10 cellular contexts compared by ENCODE assay signal in the genomic region with DNA sequence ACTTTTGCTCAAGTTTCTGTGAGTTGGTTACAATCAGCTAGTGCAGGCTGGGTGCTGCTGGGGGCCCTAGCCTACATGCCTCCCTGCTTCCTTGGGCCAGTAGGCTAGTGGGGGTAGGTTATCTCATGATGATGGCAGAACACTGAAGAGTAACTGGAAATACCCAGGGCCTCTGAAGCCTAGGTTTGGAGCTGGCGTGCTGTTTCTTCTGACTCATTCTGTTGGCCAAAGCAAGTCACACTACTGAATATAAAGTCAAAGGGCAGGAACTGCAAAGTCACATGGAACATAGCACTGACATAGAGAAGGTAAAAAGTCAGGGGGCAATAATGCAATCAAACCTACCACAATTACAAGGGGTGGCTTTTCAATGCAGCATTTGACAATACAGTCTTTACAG. TPM values are rescaled to one million over a fixed set of nuclear protein-coding genes. Genes with fewer than 3 reads are reported as not detected.
DNase-seq lines count a peak whose midpoint lies in the region; ATAC-seq and TF ChIP-seq lines count a peak whose summit lies in the region.
"Had no signal": no experiment of that assay in that cellular context is flagged by ENCODE, and none has a peak within 500 bp of the region (broad histone marks: within the 10 kb centered on the region; RNA-seq: fewer than 3 reads in every experiment).

No MANE protein-coding gene starts in this region.

- no peak overlapping the region for H2AFZ ChIP-seq in IMR-90 (replicated peaks; ENCODE audit: low read length, poor library complexity)

- H2BK15ac ChIP-seq in IMR-90 (ENCODE audit: low read depth, low read length) = no peak overlapping the region

- H3K27ac ChIP-seq in IMR-90 (ENCODE audit: insufficient read depth, low read length) (no peak overlapping the region), right atrium auricular region (no peak overlapping the region), RWPE1 (no peak overlapping the region)
- peak overlapping the region; percentile 2 for H3K27ac ChIP-seq in effector memory CD4-positive, alpha-beta T cell (ENCODE audit: insufficient read depth, low read length, poor library complexity, severe bottlenecking)

- WGBS in IMR-90 (ENCODE audit: extremely low coverage in 2 of 2, insufficient read length in 1 of 2), 2 experiments = no CpG with 5 or more reads among the region's 1 CpG

- BruUV-seq in IMR-90 (replicated peaks; lab: Mats Ljungman, UMichigan) = no TSS peak

- H3K79me1 ChIP-seq in IMR-90 (ENCODE audit: low read depth in 1 of 2, low read length in 2 of 2) = no peaks in the 10 kb centered on the region

- POLR2A ChIA-PET in IMR-90 (lab: Charles Lee; ENCODE audit: unreplicated experiment) (no interaction called here), RWPE1 (lab: Yijun Ruan, JAX; ENCODE audit: low non-redundant PET) (no interaction called here)

- H2AK5ac ChIP-seq in IMR-90 (ENCODE audit: low read depth, low read length) = no peak overlapping the region

- no peaks in the 10 kb centered on the region for H3K36me3 ChIP-seq in IMR-90 (ENCODE audit: control insufficient read depth, insufficient read depth, low read length)
- H3K36me3 ChIP-seq in effector memory CD4-positive, alpha-beta T cell (ENCODE audit: control insufficient read depth, insufficient read depth, low read length) = peaks cover 34% of the 10 kb centered on the region
- no peaks in the 10 kb centered on the region for H3K36me3 ChIP-seq in right atrium auricular region

- H4K20me1 ChIP-seq in IMR-90 (ENCODE audit: insufficient read depth, low read length) = no peaks in the 10 kb centered on the region

- no peak overlapping the region for H2AK9ac ChIP-seq in IMR-90 (replicated peaks; ENCODE audit: low read depth, low read length, poor library complexity)

- H4K5ac ChIP-seq in IMR-90 (ENCODE audit: low read depth, low read length) = no peak overlapping the region

- no peak overlapping the region for H3K9ac ChIP-seq in IMR-90 (ENCODE audit: low read depth, low read length)

- H3K27me3 ChIP-seq in IMR-90 (ENCODE audit: control insufficient read depth, insufficient read depth, low read length) (no peaks in the 10 kb centered on the region), right atrium auricular region (no peaks in the 10 kb centered on the region)
- H3K27me3 ChIP-seq in effector memory CD4-positive, alpha-beta T cell (replicated peaks; ENCODE audit: control insufficient read depth, insufficient read depth, low read length, poor library complexity, severe bottlenecking) = no peaks in the 10 kb centered on the region

- H3K56ac ChIP-seq in IMR-90 (ENCODE audit: extremely low read depth, insufficient read depth, low read length) = no peak overlapping the region

- no peak overlapping the region for H3K23ac ChIP-seq in IMR-90 (ENCODE audit: low read depth, low read length)

- peaks cover 4% of the 10 kb centered on the region; the same call in 1 of the 2 replicates for H3K4me1 ChIP-seq in IMR-90 (ENCODE audit: control insufficient read depth, insufficient read depth, low read length)
- H3K4me1 ChIP-seq in effector memory CD4-positive, alpha-beta T cell (ENCODE audit: control insufficient read depth, insufficient read depth, low read length, poor library complexity, severe bottlenecking) = peaks cover 16% of the 10 kb centered on the region
- H3K4me1 ChIP-seq in right atrium auricular region = peaks cover 0 to 3% of the 10 kb centered on the region in 2 donors

- H3K18ac ChIP-seq in IMR-90 (ENCODE audit: low read depth, low read length) = peak overlapping the region; percentile 16; the same call in 1 of the 2 replicates

- H4K91ac ChIP-seq in IMR-90 (ENCODE audit: insufficient read depth, low read depth, low read length) = no peak overlapping the region; the same call in 1 of the 2 replicates

- ATAC-seq in IMR-90 (ENCODE audit: low read depth) (no peak), HG03025 (IDR thresholded peaks at IDR 0.05; ENCODE audit: low FRiP score, unreplicated experiment) (no peak)

- no peak overlapping the region for H3K4me3 ChIP-seq in IMR-90 (ENCODE audit: insufficient read depth, low read depth, low read length)
- no peak overlapping the region for H3K4me3 ChIP-seq in effector memory CD4-positive, alpha-beta T cell (ENCODE audit: insufficient read depth, low read depth, low read length, poor library complexity, severe bottlenecking)
- no peak overlapping the region for H3K4me3 ChIP-seq in right atrium auricular region

- 0 out of 2 replicates have a peak overlapping the region, but pooled peaks have one; percentile 20 for H3K14ac ChIP-seq in IMR-90 (replicated peaks; ENCODE audit: low read depth, low read length)

- no peaks in the 10 kb centered on the region for H3K9me3 ChIP-seq in IMR-90 (ENCODE audit: control insufficient read depth, insufficient read depth, low read length)
- H3K9me3 ChIP-seq in effector memory CD4-positive, alpha-beta T cell (ENCODE audit: control insufficient read depth, low read length) = no peaks in the 10 kb centered on the region
- no peaks in the 10 kb centered on the region for H3K9me3 ChIP-seq in right atrium auricular region

- in situ Hi-C loops in IMR-90 (cut with MboI; ENCODE audit: low sequenced_read_pairs) = no loop called here

- H3K9me1 ChIP-seq in IMR-90 (ENCODE audit: insufficient read depth, low read length) = no peaks in the 10 kb centered on the region

- H4K8ac ChIP-seq in IMR-90 (ENCODE audit: low read depth in 2 of 2, low read length in 2 of 2) = no peak overlapping the region

- TF ChIP-seq POLR2A in IMR-90 (IDR thresholded peaks at IDR 0.05; ENCODE audit: low read depth, low read length) = no peak

- H3K4me2 ChIP-seq in IMR-90 (ENCODE audit: low read depth, low read length) = no peak overlapping the region

- no peak overlapping the region for H2BK5ac ChIP-seq in IMR-90 (ENCODE audit: low read depth, low read length, poor library complexity, severe bottlenecking)

- no peak overlapping the region for H2BK120ac ChIP-seq in IMR-90 (ENCODE audit: low read depth, low read length)

- TF ChIP-seq RAD21 in IMR-90 (IDR thresholded peaks at IDR 0.05; ENCODE audit: low read length) = no peak

- peak; percentile 23 for DNase-seq in stimulated activated naive CD4-positive, alpha-beta T cell treated with Interleukin-2 at 50 U/mL for 16 hours (lab: John Stamatoyannopoulos, UW)
- no peak for DNase-seq in stimulated activated naive CD4-positive, alpha-beta T cell (lab: John Stamatoyannopoulos, UW)
- DNase-seq in IMR-90 (no peak), NCI-H524 (lab: John Stamatoyannopoulos, UW) (no peak), right atrium auricular region (ENCODE audit: low spot score) (no peak), RWPE1 (ENCODE audit: low spot score) (no peak)
- DNase-seq in effector memory CD4-positive, alpha-beta T cell = no peak
- DNase-seq: activated B cell treated with CpG ODN at 0.5 μM for 24 hours, erythroblast had no signal

- TF ChIP-seq CTCF in IMR-90 (conservative IDR thresholded peaks at IDR 0.05; ENCODE audit: low read depth, low read length) (no peak), right atrium auricular region (IDR thresholded peaks at IDR 0.05) (no peak), RWPE1 (conservative IDR thresholded peaks at IDR 0.05; ENCODE audit: low read depth) (no peak)

- dilution Hi-C loops in IMR-90 (cut with HindIII; ENCODE audit: low sequenced_read_pairs, unreplicated experiment) = no loop called here

- intact Hi-C loops in IMR-90 (cut with micrococcal nuclease) = no loop called here

- H3K4ac ChIP-seq in IMR-90 (ENCODE audit: low read depth, low read length) = no peak overlapping the region

- 0 out of 2 replicates have a peak overlapping the region, but pooled peaks have one; percentile 8 for H2BK20ac ChIP-seq in IMR-90 (ENCODE audit: low read depth, low read length)

- CTCF ChIA-PET in IMR-90 (lab: Yijun Ruan, JAX) = no interaction called here
- CTCF ChIA-PET in RWPE1 (lab: Yijun Ruan, JAX) = no interaction called here

TF ChIP-seq in IMR-90, 13 proteins besides CTCF, POLR2A, EP300 and RAD21:
- no peak for TF ChIP-seq CHD1 (IDR thresholded peaks at IDR 0.05; ENCODE audit: low read depth, low read length)
- TF ChIP-seq SMC3 (IDR thresholded peaks at IDR 0.05; ENCODE audit: low read depth, low read length) = no peak
- TF ChIP-seq NFE2L2 (IDR thresholded peaks at IDR 0.05; ENCODE audit: low read depth, low read length) = no peak
- TF ChIP-seq, protein P1, sequence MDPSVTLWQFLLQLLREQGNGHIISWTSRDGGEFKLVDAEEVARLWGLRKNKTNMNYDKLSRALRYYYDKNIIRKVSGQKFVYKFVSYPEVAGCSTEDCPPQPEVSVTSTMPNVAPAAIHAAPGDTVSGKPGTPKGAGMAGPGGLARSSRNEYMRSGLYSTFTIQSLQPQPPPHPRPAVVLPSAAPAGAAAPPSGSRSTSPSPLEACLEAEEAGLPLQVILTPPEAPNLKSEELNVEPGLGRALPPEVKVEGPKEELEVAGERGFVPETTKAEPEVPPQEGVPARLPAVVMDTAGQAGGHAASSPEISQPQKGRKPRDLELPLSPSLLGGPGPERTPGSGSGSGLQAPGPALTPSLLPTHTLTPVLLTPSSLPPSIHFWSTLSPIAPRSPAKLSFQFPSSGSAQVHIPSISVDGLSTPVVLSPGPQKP (IDR thresholded peaks at IDR 0.05; ENCODE audit: borderline replicate concordance, low read depth, low read length) = no peak
- TF ChIP-seq, protein P2, sequence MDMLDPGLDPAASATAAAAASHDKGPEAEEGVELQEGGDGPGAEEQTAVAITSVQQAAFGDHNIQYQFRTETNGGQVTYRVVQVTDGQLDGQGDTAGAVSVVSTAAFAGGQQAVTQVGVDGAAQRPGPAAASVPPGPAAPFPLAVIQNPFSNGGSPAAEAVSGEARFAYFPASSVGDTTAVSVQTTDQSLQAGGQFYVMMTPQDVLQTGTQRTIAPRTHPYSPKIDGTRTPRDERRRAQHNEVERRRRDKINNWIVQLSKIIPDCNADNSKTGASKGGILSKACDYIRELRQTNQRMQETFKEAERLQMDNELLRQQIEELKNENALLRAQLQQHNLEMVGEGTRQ (IDR thresholded peaks at IDR 0.05; ENCODE audit: low read depth, low read length) = no peak
- TF ChIP-seq CEBPB (IDR thresholded peaks at IDR 0.05; ENCODE audit: low read depth, low read length) = no peak
- no peak for TF ChIP-seq RFX5 (IDR thresholded peaks at IDR 0.05; ENCODE audit: low read depth, low read length)
- TF ChIP-seq MAZ (IDR thresholded peaks at IDR 0.05; ENCODE audit: borderline replicate concordance, low read depth, low read length) = no peak
- TF ChIP-seq MXI1 (IDR thresholded peaks at IDR 0.05; ENCODE audit: borderline replicate concordance, low read depth, low read length) = no peak
- TF ChIP-seq MAFK (IDR thresholded peaks at IDR 0.05; ENCODE audit: low read depth, low read length) = no peak
- no peak for TF ChIP-seq FOS (IDR thresholded peaks at IDR 0.05; ENCODE audit: low read depth, low read length)
- no peak for TF ChIP-seq BHLHE40 (IDR thresholded peaks at IDR 0.05; ENCODE audit: low read depth, low read length)
TF ChIP-seq in IMR-90: peak in this region for 0.

RNA-seq across cellular contexts. Expression of a gene that starts 34.5 kb away (rescaled TPM):
- total RNA-seq in IMR-90 (2012; rRNA removed) (1.9 and 3.2 TPM in 2 replicates), right atrium auricular region (1 to 10 TPM; 2.1 to 4.4 TPM)
- polyA plus RNA-seq in IMR-90 (2012; rRNA removed) = 1.4 TPM in 2 replicates
- 0.43 and 0.60 TPM in 2 replicates for polyA plus RNA-seq in IMR-90 (2012; cell fraction: cytosol; rRNA removed)
- polyA plus RNA-seq in IMR-90 (2012; cell fraction: nucleus; rRNA removed; ENCODE audit: low replicate concordance) = 0.97 and 2.6 TPM in 2 replicates
